Comparison of ENCODE assay signal across 10 cellular contexts in the genomic region with DNA sequence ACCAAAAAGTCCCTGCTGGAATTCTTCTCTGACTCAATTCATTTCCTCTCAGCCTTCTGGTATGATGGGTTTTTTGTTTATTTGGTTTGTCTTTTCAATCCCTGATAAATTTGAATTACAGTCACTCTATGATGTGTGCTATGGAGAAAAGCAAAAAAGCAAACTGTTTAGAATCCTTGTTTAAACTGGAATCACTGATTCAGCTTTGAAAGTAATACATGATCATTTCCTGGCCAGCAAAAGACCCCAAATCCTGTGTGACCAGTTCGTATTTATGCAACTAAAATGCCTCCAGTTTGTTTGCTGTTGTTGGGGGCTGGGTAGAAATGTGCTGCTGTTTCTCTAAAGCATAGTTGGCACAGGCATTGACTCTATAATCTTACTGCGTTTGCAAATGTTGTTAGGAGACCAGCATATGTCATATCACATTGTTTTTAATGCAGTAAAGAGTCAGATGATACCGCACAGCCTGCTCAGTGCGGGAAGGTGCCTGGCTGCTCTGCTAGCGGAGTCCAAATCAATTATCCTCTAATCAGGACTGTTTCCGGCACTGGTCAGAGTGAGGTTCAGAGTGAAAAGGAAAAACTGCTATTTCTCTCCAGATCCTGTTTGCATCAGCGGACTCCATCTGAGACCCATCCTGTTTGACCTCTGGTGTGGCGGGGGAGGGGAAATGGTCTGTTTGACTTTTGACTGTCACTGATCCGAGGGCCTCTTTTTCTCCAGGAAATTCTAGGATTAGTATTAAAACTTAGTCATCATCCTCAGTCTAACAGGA. TPM values are rescaled to one million over a fixed set of nuclear protein-coding genes. Genes with fewer than 3 reads are reported as not detected.
A peak's percentile ranks its signal among the peaks of the same experiment; 100 is the strongest.
DNase-seq lines count a peak whose midpoint lies in the region; ATAC-seq and TF ChIP-seq lines count a peak whose summit lies in the region.
"Had no signal": no experiment of that assay in that cellular context is flagged by ENCODE, and none has a peak within 500 bp of the region (broad histone marks: within the 10 kb centered on the region; RNA-seq: fewer than 3 reads in every experiment).

No MANE protein-coding gene starts in this region.

- H3K27ac ChIP-seq in Panc1 (ENCODE audit: low read length) = no peak overlapping the region

- DNase-seq in DMS53 (lab: John Stamatoyannopoulos, UW) (peak; percentile 66), Panc1 (ENCODE audit: low read depth, low spot score) (no peak), fibroblast of peridontal ligament (ENCODE audit: extremely low read depth) (peak; percentile 76), NCI-H446 treated with DMSO at 0.1 percent for 48 hours (lab: John Stamatoyannopoulos, UW) (no peak)
- no peak for DNase-seq in stimulated activated CD4-positive, alpha-beta T cell treated with anti-CD3 and anti-CD28 coated beads, Interleukin-4, amount 100 ng/mL, for 4 hours
- DNase-seq: kidney, NCI-H1417 treated with DMSO at 0.1 percent for 48 hours had no signal

- H3K27me3 ChIP-seq in Panc1 (ENCODE audit: control insufficient read depth, insufficient read depth, low read length) (peaks cover 3% of the 10 kb centered on the region; the same call in 1 of the 2 replicates), neuron (ENCODE audit: insufficient read depth, low read length) (no peaks in the 10 kb centered on the region)

- H3K36me3 ChIP-seq in Panc1 (ENCODE audit: control insufficient read depth, insufficient read depth, low read length) = no peaks in the 10 kb centered on the region
- H3K36me3 ChIP-seq in neuron (ENCODE audit: insufficient read depth, low read length) = no peaks in the 10 kb centered on the region

- peaks cover 5% of the 10 kb centered on the region; the same call in 1 of the 2 replicates for H3K4me1 ChIP-seq in Panc1 (ENCODE audit: control insufficient read depth, insufficient read depth, low read length)
- H3K4me1 ChIP-seq in neuron (ENCODE audit: insufficient read depth, low read length) = peaks cover 15% of the 10 kb centered on the region

- in situ Hi-C loops in Panc1 (cut with HindIII; ENCODE audit: low pct_unique_long_range_greater_than_20kb, low sequenced_read_pairs) = no loop called here

- POLR2A ChIA-PET in Panc1 (lab: Charles Lee) = interaction anchor here (0.6 kb wide), 1 partner anchor 14 kb away, joined by 3 read pairs; no protein-coding TSS in a partner anchor

- ATAC-seq in Panc1 (0 out of 2 replicates have a peak, but pooled peaks have one; percentile 19), HG03378 (IDR thresholded peaks at IDR 0.05; ENCODE audit: unreplicated experiment) (no peak), GM18519 (IDR thresholded peaks at IDR 0.05; ENCODE audit: low FRiP score, unreplicated experiment) (no peak)

- H3K9me3 ChIP-seq in Panc1 (ENCODE audit: control insufficient read depth, insufficient read depth, low read depth, low read length) = no peaks in the 10 kb centered on the region
- H3K9me3 ChIP-seq in neuron (ENCODE audit: low read length) = no peaks in the 10 kb centered on the region

- CTCF ChIA-PET in Panc1 (lab: Charles Lee) = no interaction called here

- TF ChIP-seq CTCF in Panc1 (IDR thresholded peaks at IDR 0.05) = no peak

- intact Hi-C loops in Panc1 (cut with micrococcal nuclease; ENCODE audit: unreplicated experiment) = no loop called here

- H2AFZ ChIP-seq in neuron (ENCODE audit: low read depth, low read length) = peak overlapping the region; percentile 96

- H3K4me3 ChIP-seq in Panc1 (ENCODE audit: low read depth in 2 of 2, low read length in 2 of 2) (no peak overlapping the region), neuron (ENCODE audit: low read length) (peak overlapping the region; percentile 34)

- BruUV-seq in Panc1 (replicated peaks; lab: Mats Ljungman, UMichigan) = no TSS peak

RNA-seq across cellular contexts. Expression of a gene that starts 40.6 kb away (rescaled TPM):
- 32.4 TPM for total RNA-seq in Panc1 (2021; ENCODE audit: unreplicated experiment)
- 22.8 TPM for polyA plus RNA-seq in Panc1 (2012; ENCODE audit: insufficient read length)

RNA-seq across cellular contexts. Expression of a gene that starts 43.8 kb away (rescaled TPM):
- total RNA-seq in Panc1 (2021; ENCODE audit: unreplicated experiment) = 61.2 TPM
- polyA plus RNA-seq in Panc1 (2012; ENCODE audit: insufficient read length) = 67.2 TPM

Comparison
In these comparisons a context has a peak if more than half of its experiments do, and no peak if none do; other contexts are left out.
1. DNase-seq: peak in DMS53 (single experiment) and fibroblast of peridontal ligament (single experiment); none in Panc1 (single experiment), stimulated activated CD4-positive, alpha-beta T cell treated with anti-CD3 and anti-CD28 coated beads, Interleukin-4, amount 100 ng/mL, for 4 hours (0 of 2) and NCI-H446 treated with DMSO at 0.1 percent for 48 hours (single experiment).